Comparison of ENCODE assay signal across 1 cellular context in the genomic region with DNA sequence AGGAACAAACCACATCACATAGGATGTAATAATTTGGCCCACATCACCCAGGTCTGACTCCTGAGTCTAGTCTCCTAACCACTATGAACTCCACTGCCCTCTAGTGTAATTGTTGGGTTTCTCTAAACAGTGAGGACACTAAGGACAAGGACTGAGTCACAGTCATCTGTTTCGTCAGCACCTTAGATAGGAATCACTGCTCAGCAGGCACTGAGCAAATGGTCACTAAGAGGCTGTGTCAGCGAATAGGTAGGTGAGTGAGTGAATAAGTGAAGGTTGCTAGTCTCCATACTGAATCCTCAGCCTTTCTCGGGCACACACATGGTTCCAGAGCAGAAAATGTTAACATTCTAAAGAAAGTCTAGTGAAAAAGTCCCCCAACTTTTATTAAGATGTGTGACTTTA.
A peak's percentile ranks its signal among the peaks of the same experiment; 100 is the strongest.
TF ChIP-seq lines count a peak whose summit lies in the region.

No MANE protein-coding gene starts in this region.

TF ChIP-seq in K562, 482 proteins besides CTCF, POLR2A, EP300 and RAD21 (continued from another document):
- TF ChIP-seq, protein P1, sequence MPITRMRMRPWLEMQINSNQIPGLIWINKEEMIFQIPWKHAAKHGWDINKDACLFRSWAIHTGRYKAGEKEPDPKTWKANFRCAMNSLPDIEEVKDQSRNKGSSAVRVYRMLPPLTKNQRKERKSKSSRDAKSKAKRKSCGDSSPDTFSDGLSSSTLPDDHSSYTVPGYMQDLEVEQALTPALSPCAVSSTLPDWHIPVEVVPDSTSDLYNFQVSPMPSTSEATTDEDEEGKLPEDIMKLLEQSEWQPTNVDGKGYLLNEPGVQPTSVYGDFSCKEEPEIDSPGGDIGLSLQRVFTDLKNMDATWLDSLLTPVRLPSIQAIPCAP (CRISPR knock-in tag; IDR thresholded peaks at IDR 0.05; ENCODE audit: borderline replicate concordance), result no peak
- TF ChIP-seq, protein P2, sequence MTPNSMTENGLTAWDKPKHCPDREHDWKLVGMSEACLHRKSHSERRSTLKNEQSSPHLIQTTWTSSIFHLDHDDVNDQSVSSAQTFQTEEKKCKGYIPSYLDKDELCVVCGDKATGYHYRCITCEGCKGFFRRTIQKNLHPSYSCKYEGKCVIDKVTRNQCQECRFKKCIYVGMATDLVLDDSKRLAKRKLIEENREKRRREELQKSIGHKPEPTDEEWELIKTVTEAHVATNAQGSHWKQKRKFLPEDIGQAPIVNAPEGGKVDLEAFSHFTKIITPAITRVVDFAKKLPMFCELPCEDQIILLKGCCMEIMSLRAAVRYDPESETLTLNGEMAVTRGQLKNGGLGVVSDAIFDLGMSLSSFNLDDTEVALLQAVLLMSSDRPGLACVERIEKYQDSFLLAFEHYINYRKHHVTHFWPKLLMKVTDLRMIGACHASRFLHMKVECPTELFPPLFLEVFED (CRISPR knock-in tag; conservative IDR thresholded peaks at IDR 0.05), result no peak
- TF ChIP-seq MED1 (CRISPR knock-in tag; IDR thresholded peaks at IDR 0.05; ENCODE audit: borderline replicate concordance) (no peak), SREBF1 (IDR thresholded peaks at IDR 0.05; ENCODE audit: borderline replicate concordance, low read depth, low read length) (no peak), NCOA2 (IDR thresholded peaks at IDR 0.05; ENCODE audit: partially characterized antibody in 2 of 2) (no peak), OTX1 (CRISPR knock-in tag; IDR thresholded peaks at IDR 0.05) (no peak), LARP7 (IDR thresholded peaks at IDR 0.05) (no peak), ATF1 (CRISPR knock-in tag; IDR thresholded peaks at IDR 0.05) (no peak), ATF1 (tag; IDR thresholded peaks at IDR 0.05) (peak; percentile 83), ZNF507 (tag; conservative IDR thresholded peaks at IDR 0.05) (no peak), ZNF134 (CRISPR knock-in tag; conservative IDR thresholded peaks at IDR 0.05) (no peak), NFXL1 (CRISPR knock-in tag; IDR thresholded peaks at IDR 0.05) (no peak), CBX2 (IDR thresholded peaks at IDR 0.05; ENCODE audit: insufficient read depth, low read length, poor library complexity, severe bottlenecking) (no peak), MTA3 (IDR thresholded peaks at IDR 0.05; ENCODE audit: borderline replicate concordance) (no peak), SMAD3 (CRISPR knock-in tag; conservative IDR thresholded peaks at IDR 0.05) (no peak), CTBP1 (IDR thresholded peaks at IDR 0.05; ENCODE audit: borderline replicate concordance) (no peak), CHCHD3 (CRISPR knock-in tag; IDR thresholded peaks at IDR 0.05) (no peak), KLF13 (tag; IDR thresholded peaks at IDR 0.05; ENCODE audit: borderline replicate concordance, low read depth) (no peak), RBM25 (IDR thresholded peaks at IDR 0.05; ENCODE audit: low read depth, low read length, severe bottlenecking) (no peak), MTA2 (IDR thresholded peaks at IDR 0.05; ENCODE audit: low read depth) (no peak)
- TF ChIP-seq, protein P3, sequence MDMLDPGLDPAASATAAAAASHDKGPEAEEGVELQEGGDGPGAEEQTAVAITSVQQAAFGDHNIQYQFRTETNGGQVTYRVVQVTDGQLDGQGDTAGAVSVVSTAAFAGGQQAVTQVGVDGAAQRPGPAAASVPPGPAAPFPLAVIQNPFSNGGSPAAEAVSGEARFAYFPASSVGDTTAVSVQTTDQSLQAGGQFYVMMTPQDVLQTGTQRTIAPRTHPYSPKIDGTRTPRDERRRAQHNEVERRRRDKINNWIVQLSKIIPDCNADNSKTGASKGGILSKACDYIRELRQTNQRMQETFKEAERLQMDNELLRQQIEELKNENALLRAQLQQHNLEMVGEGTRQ (CRISPR knock-in tag; IDR thresholded peaks at IDR 0.05), result no peak
- TF ChIP-seq, protein P4, sequence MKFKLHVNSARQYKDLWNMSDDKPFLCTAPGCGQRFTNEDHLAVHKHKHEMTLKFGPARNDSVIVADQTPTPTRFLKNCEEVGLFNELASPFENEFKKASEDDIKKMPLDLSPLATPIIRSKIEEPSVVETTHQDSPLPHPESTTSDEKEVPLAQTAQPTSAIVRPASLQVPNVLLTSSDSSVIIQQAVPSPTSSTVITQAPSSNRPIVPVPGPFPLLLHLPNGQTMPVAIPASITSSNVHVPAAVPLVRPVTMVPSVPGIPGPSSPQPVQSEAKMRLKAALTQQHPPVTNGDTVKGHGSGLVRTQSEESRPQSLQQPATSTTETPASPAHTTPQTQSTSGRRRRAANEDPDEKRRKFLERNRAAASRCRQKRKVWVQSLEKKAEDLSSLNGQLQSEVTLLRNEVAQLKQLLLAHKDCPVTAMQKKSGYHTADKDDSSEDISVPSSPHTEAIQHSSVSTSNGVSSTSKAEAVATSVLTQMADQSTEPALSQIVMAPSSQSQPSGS (CRISPR knock-in tag; IDR thresholded peaks at IDR 0.05), result no peak
- TF ChIP-seq, protein P5, sequence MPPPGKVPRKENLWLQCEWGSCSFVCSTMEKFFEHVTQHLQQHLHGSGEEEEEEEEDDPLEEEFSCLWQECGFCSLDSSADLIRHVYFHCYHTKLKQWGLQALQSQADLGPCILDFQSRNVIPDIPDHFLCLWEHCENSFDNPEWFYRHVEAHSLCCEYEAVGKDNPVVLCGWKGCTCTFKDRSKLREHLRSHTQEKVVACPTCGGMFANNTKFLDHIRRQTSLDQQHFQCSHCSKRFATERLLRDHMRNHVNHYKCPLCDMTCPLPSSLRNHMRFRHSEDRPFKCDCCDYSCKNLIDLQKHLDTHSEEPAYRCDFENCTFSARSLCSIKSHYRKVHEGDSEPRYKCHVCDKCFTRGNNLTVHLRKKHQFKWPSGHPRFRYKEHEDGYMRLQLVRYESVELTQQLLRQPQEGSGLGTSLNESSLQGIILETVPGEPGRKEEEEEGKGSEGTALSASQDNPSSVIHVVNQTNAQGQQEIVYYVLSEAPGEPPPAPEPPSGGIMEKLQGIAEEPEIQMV (tag; conservative IDR thresholded peaks at IDR 0.05; ENCODE audit: low read depth), result no peak
- TF ChIP-seq, protein P6, sequence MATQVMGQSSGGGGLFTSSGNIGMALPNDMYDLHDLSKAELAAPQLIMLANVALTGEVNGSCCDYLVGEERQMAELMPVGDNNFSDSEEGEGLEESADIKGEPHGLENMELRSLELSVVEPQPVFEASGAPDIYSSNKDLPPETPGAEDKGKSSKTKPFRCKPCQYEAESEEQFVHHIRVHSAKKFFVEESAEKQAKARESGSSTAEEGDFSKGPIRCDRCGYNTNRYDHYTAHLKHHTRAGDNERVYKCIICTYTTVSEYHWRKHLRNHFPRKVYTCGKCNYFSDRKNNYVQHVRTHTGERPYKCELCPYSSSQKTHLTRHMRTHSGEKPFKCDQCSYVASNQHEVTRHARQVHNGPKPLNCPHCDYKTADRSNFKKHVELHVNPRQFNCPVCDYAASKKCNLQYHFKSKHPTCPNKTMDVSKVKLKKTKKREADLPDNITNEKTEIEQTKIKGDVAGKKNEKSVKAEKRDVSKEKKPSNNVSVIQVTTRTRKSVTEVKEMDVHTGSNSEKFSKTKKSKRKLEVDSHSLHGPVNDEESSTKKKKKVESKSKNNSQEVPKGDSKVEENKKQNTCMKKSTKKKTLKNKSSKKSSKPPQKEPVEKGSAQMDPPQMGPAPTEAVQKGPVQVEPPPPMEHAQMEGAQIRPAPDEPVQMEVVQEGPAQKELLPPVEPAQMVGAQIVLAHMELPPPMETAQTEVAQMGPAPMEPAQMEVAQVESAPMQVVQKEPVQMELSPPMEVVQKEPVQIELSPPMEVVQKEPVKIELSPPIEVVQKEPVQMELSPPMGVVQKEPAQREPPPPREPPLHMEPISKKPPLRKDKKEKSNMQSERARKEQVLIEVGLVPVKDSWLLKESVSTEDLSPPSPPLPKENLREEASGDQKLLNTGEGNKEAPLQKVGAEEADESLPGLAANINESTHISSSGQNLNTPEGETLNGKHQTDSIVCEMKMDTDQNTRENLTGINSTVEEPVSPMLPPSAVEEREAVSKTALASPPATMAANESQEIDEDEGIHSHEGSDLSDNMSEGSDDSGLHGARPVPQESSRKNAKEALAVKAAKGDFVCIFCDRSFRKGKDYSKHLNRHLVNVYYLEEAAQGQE (CRISPR knock-in tag; IDR thresholded peaks at IDR 0.05; ENCODE audit: low read depth), result no peak
- TF ChIP-seq, protein P7, sequence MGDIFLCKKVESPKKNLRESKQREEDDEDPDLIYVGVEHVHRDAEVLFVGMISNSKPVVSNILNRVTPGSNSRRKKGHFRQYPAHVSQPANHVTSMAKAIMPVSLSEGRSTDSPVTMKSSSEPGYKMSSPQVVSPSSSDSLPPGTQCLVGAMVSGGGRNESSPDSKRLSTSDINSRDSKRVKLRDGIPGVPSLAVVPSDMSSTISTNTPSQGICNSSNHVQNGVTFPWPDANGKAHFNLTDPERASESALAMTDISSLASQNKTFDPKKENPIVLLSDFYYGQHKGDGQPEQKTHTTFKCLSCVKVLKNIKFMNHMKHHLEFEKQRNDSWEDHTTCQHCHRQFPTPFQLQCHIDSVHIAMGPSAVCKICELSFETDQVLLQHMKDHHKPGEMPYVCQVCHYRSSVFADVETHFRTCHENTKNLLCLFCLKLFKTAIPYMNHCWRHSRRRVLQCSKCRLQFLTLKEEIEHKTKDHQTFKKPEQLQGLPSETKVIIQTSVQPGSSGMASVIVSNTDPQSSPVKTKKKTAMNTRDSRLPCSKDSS (IDR thresholded peaks at IDR 0.05; ENCODE audit: low read depth, partially characterized antibody), result no peak
- TF ChIP-seq, protein P8, sequence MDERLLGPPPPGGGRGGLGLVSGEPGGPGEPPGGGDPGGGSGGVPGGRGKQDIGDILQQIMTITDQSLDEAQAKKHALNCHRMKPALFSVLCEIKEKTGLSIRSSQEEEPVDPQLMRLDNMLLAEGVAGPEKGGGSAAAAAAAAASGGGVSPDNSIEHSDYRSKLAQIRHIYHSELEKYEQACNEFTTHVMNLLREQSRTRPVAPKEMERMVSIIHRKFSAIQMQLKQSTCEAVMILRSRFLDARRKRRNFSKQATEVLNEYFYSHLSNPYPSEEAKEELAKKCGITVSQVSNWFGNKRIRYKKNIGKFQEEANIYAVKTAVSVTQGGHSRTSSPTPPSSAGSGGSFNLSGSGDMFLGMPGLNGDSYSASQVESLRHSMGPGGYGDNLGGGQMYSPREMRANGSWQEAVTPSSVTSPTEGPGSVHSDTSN (CRISPR knock-in tag; IDR thresholded peaks at IDR 0.05; ENCODE audit: low read depth), result no peak
- TF ChIP-seq, protein P8 (tag; conservative IDR thresholded peaks at IDR 0.05; ENCODE audit: low read depth), result 0 out of 2 replicates have a peak, but pooled peaks have one; percentile 27
TF ChIP-seq in K562: peak in this region for 28.
